ENCODE assay signal across 11 cellular contexts in genomic region chr4:186204611-186205144, GRCh38. TPM values are rescaled to one million over a fixed set of nuclear protein-coding genes. Genes with fewer than 3 reads are reported as not detected.
A peak's percentile ranks its signal among the peaks of the same experiment; 100 is the strongest.
DNase-seq lines count a peak whose midpoint lies in the region; ATAC-seq and TF ChIP-seq lines count a peak whose summit lies in the region.
"Had no signal": no experiment of that assay in that cellular context is flagged by ENCODE, and none has a peak within 500 bp of the region (broad histone marks: within the 10 kb centered on the region; RNA-seq: fewer than 3 reads in every experiment).

No MANE protein-coding gene starts in this region.

- TF ChIP-seq RAD21 in liver (IDR thresholded peaks at IDR 0.05) = no peak

- H3K9me3 ChIP-seq in heart left ventricle = no peaks in the 10 kb centered on the region
- H3K9me3 ChIP-seq in right cardiac atrium (ENCODE audit: control insufficient read depth, low read length) = no peaks in the 10 kb centered on the region
- H3K9me3 ChIP-seq in liver (ENCODE audit: control insufficient read depth in 4 of 4, low read length in 3 of 4) = no peaks in the 10 kb centered on the region

- H3K4me1 ChIP-seq in heart left ventricle = peaks cover 0 to 22% (median 0%) of the 10 kb centered on the region in 12 donors
- H3K4me1 ChIP-seq in right cardiac atrium (ENCODE audit: control insufficient read depth, insufficient read depth, low read length) = peaks cover 4% of the 10 kb centered on the region
- peaks cover 0 to 3% (median 0%) of the 10 kb centered on the region in 4 donors for H3K4me1 ChIP-seq in liver (ENCODE audit: control insufficient read depth in 4 of 4, insufficient read depth in 4 of 4, low read length in 3 of 4)
- H3K4me1 ChIP-seq in urinary bladder (ENCODE audit: insufficient read depth) = no peaks in the 10 kb centered on the region

- no peak for TF ChIP-seq CTCF in heart left ventricle (IDR thresholded peaks at IDR 0.05)
- TF ChIP-seq CTCF in brain microvascular endothelial cell (IDR thresholded peaks at IDR 0.05; ENCODE audit: low read depth, low read length, missing control alignments) = no peak
- TF ChIP-seq CTCF in liver (IDR thresholded peaks at IDR 0.05; ENCODE audit: low read depth, low read length, missing input control) = no peak

- DNase-seq in heart left ventricle = no peak
- no peak for DNase-seq in right cardiac atrium
- no peak for DNase-seq in brain microvascular endothelial cell
- no peak for DNase-seq in GM19240 (ENCODE audit: insufficient read length, low spot score)
- DNase-seq: NCI-H1417 treated with DMSO at 0.1 percent for 48 hours; NK-92 treated with Interleukin-12 subunit alpha and Interleukin-12 subunit beta, amount 100 ng/mL, for 24 hours had no signal

- H3K36me3 ChIP-seq in heart left ventricle = peaks cover 0 to 25% (median 10%) of the 10 kb centered on the region in 9 donors
- H3K36me3 ChIP-seq in brain microvascular endothelial cell (replicated peaks) = no peaks in the 10 kb centered on the region
- peaks cover 0 to 42% (median 39%) of the 10 kb centered on the region in 4 donors for H3K36me3 ChIP-seq in liver (ENCODE audit: control insufficient read depth in 4 of 4, insufficient read depth in 3 of 4, low read depth in 1 of 4, low read length in 3 of 4)
- no peaks in the 10 kb centered on the region for H3K36me3 ChIP-seq in urinary bladder (ENCODE audit: insufficient read depth)

- intact Hi-C loops in heart left ventricle (cut with DNase I) = no loop called here
- intact Hi-C loops in right cardiac atrium (cut with DNase I) = no loop called here

- TF ChIP-seq POLR2A in heart left ventricle (IDR thresholded peaks at IDR 0.05) = no peak

- 91 to 97% (median 91%) methylated on average over 13 of the region's 13 CpGs for WGBS in heart left ventricle, 4 donors
- WGBS in right cardiac atrium = 87% methylated on average over 13 of the region's 13 CpGs
- 74% methylated on average over 13 of the region's 13 CpGs for WGBS in liver
- WGBS in urinary bladder = 80% methylated on average over 13 of the region's 13 CpGs

- in situ Hi-C loops in brain microvascular endothelial cell (cut with HindIII; ENCODE audit: low pct_ligation_motif_present, low sequenced_read_pairs) = no loop called here

- ATAC-seq in heart left ventricle (no peak), right cardiac atrium (no peak), GM21786 (IDR thresholded peaks at IDR 0.05; ENCODE audit: unreplicated experiment) (no peak), GM18519 (IDR thresholded peaks at IDR 0.05; ENCODE audit: low FRiP score, unreplicated experiment) (no peak)

- H3K27me3 ChIP-seq in heart left ventricle (no peaks in the 10 kb centered on the region), right cardiac atrium (ENCODE audit: control insufficient read depth, insufficient read depth) (no peaks in the 10 kb centered on the region), brain microvascular endothelial cell (replicated peaks) (no peaks in the 10 kb centered on the region), liver (ENCODE audit: control insufficient read depth in 4 of 4, insufficient read depth in 4 of 4, low read length in 3 of 4) (no peaks in the 10 kb centered on the region)

- H3K27ac ChIP-seq in heart left ventricle = peak overlapping the region in 3 of 12 donors; percentile 41 to 69 (median 63)
- no peak overlapping the region for H3K27ac ChIP-seq in right cardiac atrium (ENCODE audit: low read length)
- peak overlapping the region; percentile 69 for H3K27ac ChIP-seq in brain microvascular endothelial cell
- peak overlapping the region; percentile 19 to 44 for H3K27ac ChIP-seq in liver (ENCODE audit: low read depth in 1 of 2, low read length in 2 of 2)
- H3K27ac ChIP-seq in urinary bladder (ENCODE audit: low read depth) = peak overlapping the region; percentile 58
- H3K27ac ChIP-seq: HL-60 had no signal

- H3K9ac ChIP-seq in liver (ENCODE audit: low read depth in 1 of 2, low read length in 2 of 2) = no peak overlapping the region

- H3K4me3 ChIP-seq in heart left ventricle = peak overlapping the region in 9 of 12 donors; percentile 5 to 56 (median 33)
- no peak overlapping the region for H3K4me3 ChIP-seq in right cardiac atrium (ENCODE audit: low read length)
- no peak overlapping the region for H3K4me3 ChIP-seq in brain microvascular endothelial cell (ENCODE audit: low read depth, low read length)
- no peak overlapping the region for H3K4me3 ChIP-seq in liver (ENCODE audit: low read depth in 1 of 3, low read length in 3 of 3)
- H3K4me3 ChIP-seq in urinary bladder (ENCODE audit: low read depth, low read length) = peak overlapping the region; percentile 23

TF ChIP-seq in liver, 16 proteins besides CTCF, POLR2A, EP300 and RAD21:
- TF ChIP-seq FOXA1 (IDR thresholded peaks at IDR 0.05) (no peak), HNF4A (conservative IDR thresholded peaks at IDR 0.05) (peak; percentile 7 to 17), YY1 (IDR thresholded peaks at IDR 0.05) (no peak)
TF ChIP-seq in liver: peak in this region for 1.

RNA-seq across cellular contexts. Expression of gene CYP4V2, which starts 13.3 kb away (rescaled TPM):
- total RNA-seq in heart left ventricle (10 to 100 TPM; 15.8 to 44.6 (median 28.6) TPM), right cardiac atrium (10 to 100 TPM; 25.8 to 34.7 (median 29.7) TPM), liver (100 to 1,000 TPM in 1 of 2 donors, 10 to 100 TPM in 1; 28.4 to 119 TPM), urinary bladder (28.2 TPM)
- polyA plus RNA-seq in heart left ventricle (10 to 100 TPM; 14.4 to 17.3 TPM), right cardiac atrium (19.6 TPM), liver (10 to 100 TPM; 27.9 to 41.8 TPM), urinary bladder (17.9 TPM)

RNA-seq across cellular contexts. Expression of gene KLKB1, which starts 22.6 kb away (rescaled TPM):
- total RNA-seq in heart left ventricle = 1 to 10 TPM in 4 of 9 donors, under 1 TPM in 5; 0.35 to 2.1 (median 1.00) TPM
- under 1 TPM; 0.33 to 0.72 TPM for polyA plus RNA-seq in heart left ventricle
- total RNA-seq in right cardiac atrium = 1 to 10 TPM in 2 of 4 donors, under 1 TPM in 2; 0.56 to 1.7 (median 1.3) TPM
- polyA plus RNA-seq in right cardiac atrium = 0.93 TPM
- total RNA-seq in liver = 10 to 100 TPM; 46.8 to 73.7 TPM
- polyA plus RNA-seq in liver = 10 to 100 TPM; 36.5 to 78.9 TPM
- 1.5 TPM for total RNA-seq in urinary bladder
- polyA plus RNA-seq in urinary bladder = 0.44 TPM

Comparison
In these comparisons a context has a peak if more than half of its experiments do, and no peak if none do; other contexts are left out.
1. H3K4me3 ChIP-seq: peak in heart left ventricle (9 of 12) and urinary bladder (single experiment); none in right cardiac atrium (single experiment), brain microvascular endothelial cell (single experiment) and liver (0 of 3).
2. RNA of gene KLKB1, which starts 22.6 kb away (total RNA-seq): 46.8 to 73.7 TPM in liver; 0.56 to 1.7 TPM in right cardiac atrium, 1.5 TPM in urinary bladder (single experiment) and 0.35 to 2.1 TPM in heart left ventricle; every median in the first group is over 10 times any median in the second.